8 cellular contexts compared by ENCODE assay signal in the genomic region with DNA sequence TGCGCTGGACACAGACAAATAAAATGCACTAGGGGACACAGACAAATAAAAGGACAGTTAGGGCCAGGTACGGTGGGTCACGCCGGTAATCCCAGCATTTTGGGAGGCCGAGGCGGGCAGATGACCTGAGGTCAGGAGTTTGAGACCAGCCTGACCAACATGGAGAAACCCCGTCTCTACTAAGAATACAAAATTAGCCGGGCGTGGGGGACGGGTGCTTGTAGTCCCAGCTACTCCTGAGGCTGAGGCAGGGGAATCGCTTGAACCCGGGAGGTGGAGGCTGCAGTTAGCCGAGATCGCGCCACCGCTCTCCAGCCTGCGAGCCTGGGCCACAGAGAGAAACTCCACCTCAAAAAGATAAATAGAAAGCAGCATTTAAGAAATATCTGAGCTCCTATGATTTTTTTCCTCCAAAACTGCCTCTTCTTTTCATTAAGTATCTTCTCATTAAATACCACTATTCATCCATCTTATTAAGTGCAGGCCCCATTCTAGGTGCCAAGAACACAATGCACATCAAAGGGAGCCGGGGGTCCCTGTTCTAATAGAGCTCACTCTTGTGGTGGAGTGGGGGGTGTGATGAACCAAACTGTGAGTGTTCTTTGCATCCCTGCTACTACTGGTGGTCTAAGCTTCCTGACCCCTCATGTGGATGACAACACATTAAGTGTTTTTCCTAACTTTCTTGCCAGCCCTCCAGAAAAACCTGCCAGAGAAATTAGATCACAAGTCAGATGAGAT. TPM values are rescaled to one million over a fixed set of nuclear protein-coding genes. Genes with fewer than 3 reads are reported as not detected.
DNase-seq lines count a peak whose midpoint lies in the region; ATAC-seq, FAIRE-seq and TF ChIP-seq lines count a peak whose summit lies in the region.

No MANE protein-coding gene starts in this region.

- ATAC-seq in heart right ventricle (no peak), left ventricle myocardium superior (no peak), naive B cell (ENCODE audit: low read depth in 2 of 2) (no peak), upper lobe of right lung (no peak)
- ATAC-seq in activated naive CD8-positive, alpha-beta T cell treated with anti-CD3 and anti-CD28 coated beads, Interleukin-2, amount 10 ng/mL, durations not matched to agents 7 days and 5 days (ENCODE audit: low read depth): no peak

- peak overlapping the region in 4 of 10 donors; percentile 88 to 99 (median 96) for H3K4me3 ChIP-seq in heart right ventricle
- peak overlapping the region; percentile 80 for H3K4me3 ChIP-seq in upper lobe of right lung

- H3K27me3 ChIP-seq in heart right ventricle: peaks cover 0 to 2% (median 0%) of the 10 kb centered on the region in 7 donors
- H3K27me3 ChIP-seq in upper lobe of right lung: no peaks in the 10 kb centered on the region

- WGBS in heart right ventricle, 2 donors: 81 to 85% methylated on average over 18 of the region's 18 CpGs

- no peaks in the 10 kb centered on the region for H3K27me3 Mint-ChIP-seq in activated naive CD8-positive, alpha-beta T cell treated with anti-CD3 and anti-CD28 coated beads, Interleukin-2, amount 10 ng/mL, durations not matched to agents 7 days and 5 days
- no peaks in the 10 kb centered on the region for H3K27me3 Mint-ChIP-seq in naive B cell

- peaks cover 21% of the 10 kb centered on the region for H3K36me3 Mint-ChIP-seq in activated naive CD8-positive, alpha-beta T cell treated with anti-CD3 and anti-CD28 coated beads, Interleukin-2, amount 10 ng/mL, durations not matched to agents 7 days and 5 days
- peaks cover 11 to 19% of the 10 kb centered on the region in 2 donors for H3K36me3 Mint-ChIP-seq in naive B cell

- no peaks in the 10 kb centered on the region for H3K9me3 Mint-ChIP-seq in activated naive CD8-positive, alpha-beta T cell treated with anti-CD3 and anti-CD28 coated beads, Interleukin-2, amount 10 ng/mL, durations not matched to agents 7 days and 5 days
- no peaks in the 10 kb centered on the region for H3K9me3 Mint-ChIP-seq in naive B cell

- H3K4me1 Mint-ChIP-seq in activated naive CD8-positive, alpha-beta T cell treated with anti-CD3 and anti-CD28 coated beads, Interleukin-2, amount 10 ng/mL, durations not matched to agents 7 days and 5 days: peaks cover 36% of the 10 kb centered on the region
- H3K4me1 Mint-ChIP-seq in naive B cell: peaks cover 34 to 83% (median 60%) of the 10 kb centered on the region in 3 donors

- TF ChIP-seq CTCF in heart right ventricle (IDR thresholded peaks at IDR 0.05) (peak in 5 of 9 donors; percentile 8 to 35 (median 27)), upper lobe of right lung (IDR thresholded peaks at IDR 0.05) (peak; percentile 3)

- no peaks in the 10 kb centered on the region for H3K9me3 ChIP-seq in heart right ventricle
- no peaks in the 10 kb centered on the region for H3K9me3 ChIP-seq in upper lobe of right lung

- FAIRE-seq in HTR-8/SVneo (lab: Jason Lieb, UNC): no peak

- DNase-seq in heart right ventricle (no peak), left ventricle myocardium superior (no peak), naive B cell (no peak), upper lobe of right lung (no peak), NOMO-1 (lab: John Stamatoyannopoulos, UW; ENCODE audit: unreplicated experiment in 2 of 2) (no peak), HTR-8/SVneo (ENCODE audit: insufficient read length, low spot score) (no peak), epidermal melanocyte (ENCODE audit: insufficient read length, low spot score) (no peak)
- DNase-seq in activated naive CD8-positive, alpha-beta T cell treated with anti-CD3 and anti-CD28 coated beads, Interleukin-2, amount 10 ng/mL, durations not matched to agents 7 days and 5 days: peak; percentile 20

- H3K27ac Mint-ChIP-seq in activated naive CD8-positive, alpha-beta T cell treated with anti-CD3 and anti-CD28 coated beads, Interleukin-2, amount 10 ng/mL, durations not matched to agents 7 days and 5 days: peak overlapping the region; percentile 89
- H3K27ac Mint-ChIP-seq in naive B cell: peak overlapping the region; percentile 95 to 100 (median 97)

- intact Hi-C loops in heart right ventricle (cut with DNase I): loop anchor here in 5 of 10 donors (2.0 to 10.0 kb wide), 9 partner anchors 64 to 343 kb away; a partner anchor contains a TSS
- intact Hi-C loops in left ventricle myocardium superior (cut with micrococcal nuclease): no loop called here
- intact Hi-C loops in upper lobe of right lung (cut with DNase I): no loop called here

- H3K4me3 Mint-ChIP-seq in activated naive CD8-positive, alpha-beta T cell treated with anti-CD3 and anti-CD28 coated beads, Interleukin-2, amount 10 ng/mL, durations not matched to agents 7 days and 5 days: peak overlapping the region; percentile 88
- H3K4me3 Mint-ChIP-seq in naive B cell: peak overlapping the region; percentile 82 to 96 (median 91)

- H3K27ac ChIP-seq in heart right ventricle (peak overlapping the region in 7 of 10 donors; percentile 26 to 95 (median 46)), upper lobe of right lung (peak overlapping the region; percentile 11)

- POLR2A ChIA-PET in activated naive CD8-positive, alpha-beta T cell treated with anti-CD3 and anti-CD28 coated beads, Interleukin-2, amount 10 ng/mL, durations not matched to agents 7 days and 5 days (lab: Charles Lee): interaction anchor here (0.6 to 3.2 kb wide), 23 partner anchors 10 to 373 kb away, joined by 3 to 31 read pairs (median 4); a partner anchor contains a TSS

- H3K4me1 ChIP-seq in heart right ventricle (peaks cover 12 to 72% (median 49%) of the 10 kb centered on the region in 9 donors), upper lobe of right lung (peaks cover 39% of the 10 kb centered on the region)

- peaks cover 0 to 52% (median 24%) of the 10 kb centered on the region in 9 donors for H3K36me3 ChIP-seq in heart right ventricle
- H3K36me3 ChIP-seq in upper lobe of right lung: peaks cover 38% of the 10 kb centered on the region

RNA-seq across cellular contexts. Expression of a gene that starts 0.8 kb away (rescaled TPM):
- total RNA-seq in heart right ventricle (1 to 10 TPM; 4.3 to 8.3 (median 6.5) TPM), left ventricle myocardium superior (5.5 TPM), upper lobe of right lung (7.5 TPM)
- polyA plus RNA-seq in heart right ventricle (10 to 100 TPM; 16.5 to 17.5 TPM), naive B cell (ENCODE audit: low read depth in 6 of 6) (10 to 100 TPM in 4 of 6 donors, 1 to 10 TPM in 2; 6.3 to 16.5 (median 14.1) TPM)
- 10 to 100 TPM; 11.1 to 11.9 TPM for total RNA-seq in activated naive CD8-positive, alpha-beta T cell treated with anti-CD3 and anti-CD28 coated beads, Interleukin-2, amount 10 ng/mL, durations not matched to agents 7 days and 5 days

RNA-seq across cellular contexts. Expression of a gene that starts 3.7 kb away (rescaled TPM):
- total RNA-seq in heart right ventricle: 100 to 1,000 TPM; 536 to 674 (median 617) TPM
- polyA plus RNA-seq in heart right ventricle: 1,000 to 10,000 TPM; 1,297 to 1,540 TPM
- total RNA-seq in left ventricle myocardium superior: 724 TPM
- total RNA-seq in activated naive CD8-positive, alpha-beta T cell treated with anti-CD3 and anti-CD28 coated beads, Interleukin-2, amount 10 ng/mL, durations not matched to agents 7 days and 5 days: 1,000 to 10,000 TPM; 1,110 to 1,162 TPM
- polyA plus RNA-seq in naive B cell (ENCODE audit: low read depth in 6 of 6): 1,000 to 10,000 TPM; 1,024 to 1,586 (median 1,385) TPM
- total RNA-seq in upper lobe of right lung: 754 TPM

RNA-seq across cellular contexts. Expression of a gene that starts 3.9 kb away (rescaled TPM):
- 10 to 100 TPM; 33.8 to 44.8 (median 39.9) TPM for total RNA-seq in heart right ventricle
- 10 to 100 TPM in 1 of 2 donors, 1 to 10 TPM in 1; 6.4 to 39.0 TPM for polyA plus RNA-seq in heart right ventricle
- total RNA-seq in left ventricle myocardium superior: 33.7 TPM
- total RNA-seq in activated naive CD8-positive, alpha-beta T cell treated with anti-CD3 and anti-CD28 coated beads, Interleukin-2, amount 10 ng/mL, durations not matched to agents 7 days and 5 days: 10 to 100 TPM; 50.7 to 53.6 TPM
- 100 to 1,000 TPM in 3 of 6 donors, 10 to 100 TPM in 3; 68.8 to 111 (median 102) TPM for polyA plus RNA-seq in naive B cell (ENCODE audit: low read depth in 6 of 6)
- 53.7 TPM for total RNA-seq in upper lobe of right lung

RNA-seq across cellular contexts. Expression of a gene that starts 6.6 kb away (rescaled TPM):
- total RNA-seq in heart right ventricle (10 to 100 TPM; 38.1 to 87.8 (median 69.5) TPM), left ventricle myocardium superior (112 TPM), upper lobe of right lung (39.0 TPM)
- polyA plus RNA-seq in heart right ventricle (10 to 100 TPM; 18.5 to 83.6 TPM), naive B cell (ENCODE audit: low read depth in 6 of 6) (10 to 100 TPM; 11.6 to 18.4 (median 15.0) TPM)
- total RNA-seq in activated naive CD8-positive, alpha-beta T cell treated with anti-CD3 and anti-CD28 coated beads, Interleukin-2, amount 10 ng/mL, durations not matched to agents 7 days and 5 days: 10 to 100 TPM; 26.1 to 26.2 TPM

RNA-seq across cellular contexts. Expression of a gene that starts 16.1 kb away (rescaled TPM):
- total RNA-seq in heart right ventricle (10 to 100 TPM; 24.1 to 34.0 (median 27.8) TPM), left ventricle myocardium superior (38.6 TPM), upper lobe of right lung (69.0 TPM)
- polyA plus RNA-seq in heart right ventricle (10 to 100 TPM; 22.2 to 24.6 TPM), naive B cell (ENCODE audit: low read depth in 6 of 6) (10 to 100 TPM; 21.4 to 86.9 (median 43.5) TPM)
- total RNA-seq in activated naive CD8-positive, alpha-beta T cell treated with anti-CD3 and anti-CD28 coated beads, Interleukin-2, amount 10 ng/mL, durations not matched to agents 7 days and 5 days: 10 to 100 TPM; 43.4 to 45.1 TPM
